In genomic region chr1:101995984-101996731, GRCh38 we compare ENCODE assay signal across 15 cellular contexts. TPM values are rescaled to one million over a fixed set of nuclear protein-coding genes. Genes with fewer than 3 reads are reported as not detected.
DNase-seq lines count a peak whose midpoint lies in the region; ATAC-seq, FAIRE-seq and TF ChIP-seq lines count a peak whose summit lies in the region.
"Had no signal": no experiment of that assay in that cellular context is flagged by ENCODE, and none has a peak within 500 bp of the region (broad histone marks: within the 10 kb centered on the region; RNA-seq: fewer than 3 reads in every experiment).

No MANE protein-coding gene starts in this region.

- H3K4me3 Mint-ChIP-seq in Calu3 (ENCODE audit: low read depth, unreplicated experiment) (peak overlapping the region; percentile 53), mesothelial cell of epicardium (peak overlapping the region; percentile 78)
- H3K4me3 Mint-ChIP-seq: activated naive CD8-positive, alpha-beta T cell had no signal

- no peak overlapping the region for H3K27ac ChIP-seq in Karpas-422 (ENCODE audit: low read length)
- peak overlapping the region; percentile 67 for H3K27ac ChIP-seq in angular gyrus (ENCODE audit: low read depth, low read length)
- no peak overlapping the region for H3K27ac ChIP-seq in kidney (ENCODE audit: low read depth in 2 of 2, low read length in 2 of 2)
- H3K27ac ChIP-seq in prostate gland: no peak overlapping the region
- H3K27ac ChIP-seq: BLaER1 treated with 17β-estradiol and CSF1 and Interleukin-3, amounts not matched to agents 10 nM and 100 nM; gastroesophageal sphincter; thyroid gland had no signal

- H3K27me3 ChIP-seq in Karpas-422 (ENCODE audit: low read length) (no peaks in the 10 kb centered on the region), MG63 (no peaks in the 10 kb centered on the region; the same call in 1 of the 2 replicates), prostate gland (replicated peaks; ENCODE audit: insufficient read depth) (no peaks in the 10 kb centered on the region)
- H3K27me3 ChIP-seq: thyroid gland had no signal

- H3K9me3 ChIP-seq in Karpas-422 (ENCODE audit: low read length): no peaks in the 10 kb centered on the region
- no peaks in the 10 kb centered on the region for H3K9me3 ChIP-seq in MG63
- no peaks in the 10 kb centered on the region for H3K9me3 ChIP-seq in kidney (ENCODE audit: control insufficient read depth in 1 of 2, low read length in 2 of 2)
- no peaks in the 10 kb centered on the region for H3K9me3 ChIP-seq in prostate gland
- H3K9me3 ChIP-seq: gastroesophageal sphincter, thyroid gland had no signal

- no peak overlapping the region for H3K4me2 ChIP-seq in Karpas-422 (ENCODE audit: low read depth, low read length, poor library complexity, severe bottlenecking)

- CTCF ChIA-PET in Calu3 (lab: Charles Lee): no interaction called here

- H3K79me2 ChIP-seq in Karpas-422 (ENCODE audit: low read length): no peaks in the 10 kb centered on the region

- intact Hi-C loops in Calu3 (cut with micrococcal nuclease; ENCODE audit: unreplicated experiment) (loop anchor here (5.0 to 10.0 kb wide), 4 partner anchors 171 to 979 kb away; no protein-coding TSS in a partner anchor), kidney (cut with DNase I) (no loop called here), prostate gland (cut with DNase I) (no loop called here)

- BruUV-seq in Calu3 (replicated peaks; lab: Mats Ljungman, UMichigan): no TSS peak

- no peak overlapping the region for H3K9ac ChIP-seq in Karpas-422 (ENCODE audit: low read length)
- no peak overlapping the region for H3K9ac ChIP-seq in kidney (ENCODE audit: low read length in 2 of 2)
- H3K9ac ChIP-seq: BLaER1 treated with 17β-estradiol and CSF1 and Interleukin-3, amounts not matched to agents 10 nM and 100 nM had no signal

- H3K9me2 ChIP-seq in Karpas-422 (replicated peaks; ENCODE audit: insufficient read depth, low read length): no peaks in the 10 kb centered on the region

- no peaks in the 10 kb centered on the region for H3K36me3 ChIP-seq in Karpas-422 (ENCODE audit: insufficient read depth, low read length)
- no peaks in the 10 kb centered on the region for H3K36me3 ChIP-seq in MG63
- H3K36me3 ChIP-seq in kidney (ENCODE audit: control insufficient read depth in 1 of 2, insufficient read depth in 2 of 2, low read length in 2 of 2): no peaks in the 10 kb centered on the region
- no peaks in the 10 kb centered on the region for H3K36me3 ChIP-seq in prostate gland
- H3K36me3 ChIP-seq: BLaER1 treated with 17β-estradiol and CSF1 and Interleukin-3, amounts not matched to agents 10 nM and 100 nM; gastroesophageal sphincter; thyroid gland had no signal

- H3K4me1 Mint-ChIP-seq in Calu3 (ENCODE audit: low read depth, unreplicated experiment) (no peaks in the 10 kb centered on the region), mesothelial cell of epicardium (peaks cover 26% of the 10 kb centered on the region)

- TF ChIP-seq CTCF in Calu3 (IDR thresholded peaks at IDR 0.05; ENCODE audit: unreplicated experiment) (no peak), mesothelial cell of epicardium (IDR thresholded peaks at IDR 0.05; ENCODE audit: unreplicated experiment) (no peak), kidney (IDR thresholded peaks at IDR 0.05; ENCODE audit: borderline replicate concordance, extremely low read depth, insufficient read depth) (no peak), prostate gland (IDR thresholded peaks at IDR 0.05) (no peak)

- TF ChIP-seq POLR2A in prostate gland (IDR thresholded peaks at IDR 0.05): no peak

- no peaks in the 10 kb centered on the region for H4K20me1 ChIP-seq in Karpas-422 (ENCODE audit: insufficient read depth, low read depth, low read length)
- H4K20me1 ChIP-seq: BLaER1 treated with 17β-estradiol and CSF1 and Interleukin-3, amounts not matched to agents 10 nM and 100 nM had no signal

- H3K36me3 Mint-ChIP-seq in Calu3 (ENCODE audit: insufficient read depth, unreplicated experiment): no peaks in the 10 kb centered on the region
- H3K36me3 Mint-ChIP-seq in mesothelial cell of epicardium: no peaks in the 10 kb centered on the region
- H3K36me3 Mint-ChIP-seq: activated naive CD8-positive, alpha-beta T cell had no signal

- WGBS in prostate gland: 7% methylated on average over 20 of the region's 20 CpGs

- no peaks in the 10 kb centered on the region for H3K9me3 Mint-ChIP-seq in Calu3 (ENCODE audit: low read depth, unreplicated experiment)
- no peaks in the 10 kb centered on the region for H3K9me3 Mint-ChIP-seq in mesothelial cell of epicardium

- DNase-seq in Calu3 (no peak), Karpas-422 (peak; percentile 44), mesothelial cell of epicardium (ENCODE audit: low spot score in 2 of 2, unreplicated experiment in 2 of 2) (no peak), MG63 (no peak), kidney (no peak), prostate gland (ENCODE audit: low spot score) (no peak)

- no peaks in the 10 kb centered on the region for H3K4me1 ChIP-seq in Karpas-422 (ENCODE audit: low read length)
- no peaks in the 10 kb centered on the region for H3K4me1 ChIP-seq in kidney (ENCODE audit: control insufficient read depth in 1 of 2, insufficient read depth in 1 of 2, low read depth in 1 of 2, low read length in 2 of 2)
- no peaks in the 10 kb centered on the region for H3K4me1 ChIP-seq in prostate gland (replicated peaks)
- H3K4me1 ChIP-seq: gastroesophageal sphincter had no signal

- no peak overlapping the region for H2AFZ ChIP-seq in Karpas-422 (ENCODE audit: low read length)

- no peak overlapping the region for H3K27ac Mint-ChIP-seq in Calu3 (ENCODE audit: unreplicated experiment)
- H3K27ac Mint-ChIP-seq in mesothelial cell of epicardium: no peak overlapping the region
- H3K27ac Mint-ChIP-seq: activated naive CD8-positive, alpha-beta T cell had no signal

- no peak for ATAC-seq in GM19023 (IDR thresholded peaks at IDR 0.05; ENCODE audit: unreplicated experiment)
- ATAC-seq: gastroesophageal sphincter had no signal

- no peaks in the 10 kb centered on the region for H3K27me3 Mint-ChIP-seq in Calu3 (ENCODE audit: unreplicated experiment)
- peaks cover 56% of the 10 kb centered on the region for H3K27me3 Mint-ChIP-seq in mesothelial cell of epicardium (ENCODE audit: low read depth)

- FAIRE-seq in kidney (lab: Jason Lieb, UNC): no peak

- H3K4me3 ChIP-seq in Karpas-422 (ENCODE audit: low read length) (no peak overlapping the region), MG63 (no peak overlapping the region), kidney (ENCODE audit: low read length in 2 of 2) (no peak overlapping the region), prostate gland (no peak overlapping the region)
- H3K4me3 ChIP-seq: BLaER1 treated with 17β-estradiol and CSF1 and Interleukin-3, amounts not matched to agents 10 nM and 100 nM; gastroesophageal sphincter; thyroid gland had no signal

RNA-seq across cellular contexts. Expression of gene OLFM3, which starts 0.6 kb away (rescaled TPM):
- total RNA-seq in Calu3 (2022) (not detected in 2 replicates), mesothelial cell of epicardium (7.5 to 7.9 TPM (median 7.7 TPM) in 3 replicates), kidney (0.41 TPM), prostate gland (not detected)
- not detected in 2 replicates for total RNA-seq in Karpas-422 (2014; rRNA removed; shearing (Covaris generic); ENCODE audit: low replicate concordance)
- not detected in 2 replicates for total RNA-seq in MG63 (2014; rRNA removed; shearing (Covaris generic); ENCODE audit: low replicate concordance)
- not detected for polyA plus RNA-seq in kidney (ENCODE audit: insufficient read depth, low read depth, low replicate concordance)
- total RNA-seq: dermis microvascular lymphatic vessel endothelial cell, mesenteric fat pad, right cardiac atrium had no signal
- polyA plus RNA-seq: right cardiac atrium had no signal
